In genomic region chr2:54459037-54459441, GRCh38 we compare ENCODE assay signal across 9 cellular contexts. TPM values are rescaled to one million over a fixed set of nuclear protein-coding genes. Genes with fewer than 3 reads are reported as not detected.
DNase-seq lines count a peak whose midpoint lies in the region; ATAC-seq, FAIRE-seq and TF ChIP-seq lines count a peak whose summit lies in the region.
"Had no signal": no experiment of that assay in that cellular context is flagged by ENCODE, and none has a peak within 500 bp of the region (broad histone marks: within the 10 kb centered on the region; RNA-seq: fewer than 3 reads in every experiment).

No MANE protein-coding gene starts in this region.

- TF ChIP-seq CTCF in OCI-LY7 (conservative IDR thresholded peaks at IDR 0.05; ENCODE audit: low read length) = no peak
- TF ChIP-seq CTCF in fibroblast of lung (conservative IDR thresholded peaks at IDR 0.05 in 1 of 2, IDR thresholded peaks at IDR 0.05 in 1 of 2; ENCODE audit: low read depth in 1 of 2, low read length in 2 of 2) = no peak
- no peak for TF ChIP-seq CTCF in smooth muscle cell (IDR thresholded peaks at IDR 0.05; ENCODE audit: borderline replicate concordance, insufficient read depth, poor library complexity, severe bottlenecking)
- no peak for TF ChIP-seq CTCF in prostate gland (IDR thresholded peaks at IDR 0.05)

- H3K9ac ChIP-seq in fibroblast of lung (ENCODE audit: insufficient read depth, low read length) (no peak overlapping the region), smooth muscle cell (ENCODE audit: low read depth) (no peak overlapping the region)

- H3K4me2 ChIP-seq in OCI-LY7 (ENCODE audit: low read length) (no peak overlapping the region), fibroblast of lung (ENCODE audit: extremely low read depth, insufficient read depth, low read length) (peak overlapping the region; percentile 96), smooth muscle cell (peak overlapping the region; percentile 98)

- no peaks in the 10 kb centered on the region for H3K9me2 ChIP-seq in OCI-LY7 (ENCODE audit: insufficient read depth, low read length)

- TF ChIP-seq POLR2A in prostate gland (IDR thresholded peaks at IDR 0.05) (no peak), GM18505 (IDR thresholded peaks at IDR 0.05; ENCODE audit: borderline replicate concordance, extremely low read depth, insufficient read depth, insufficient read length) (no peak)

- H4K20me1 ChIP-seq in OCI-LY7 (ENCODE audit: insufficient read depth, low read length) = no peaks in the 10 kb centered on the region
- H4K20me1 ChIP-seq in fibroblast of lung (ENCODE audit: control insufficient read depth, extremely low read depth, insufficient read depth, low read length) = peaks cover 9% of the 10 kb centered on the region
- peaks cover 69% of the 10 kb centered on the region for H4K20me1 ChIP-seq in smooth muscle cell (ENCODE audit: low read depth)

- no peaks in the 10 kb centered on the region for H3K9me3 ChIP-seq in OCI-LY7 (ENCODE audit: low read length)
- no peaks in the 10 kb centered on the region for H3K9me3 ChIP-seq in fibroblast of lung (ENCODE audit: control insufficient read depth, insufficient read depth, low read depth, low read length)
- H3K9me3 ChIP-seq in smooth muscle cell (replicated peaks; ENCODE audit: low read depth) = no peaks in the 10 kb centered on the region
- H3K9me3 ChIP-seq in prostate gland = no peaks in the 10 kb centered on the region

- POLR2A ChIA-PET in OCI-LY7 (lab: Charles Lee) = interaction anchor here (0.6 kb wide), 1 partner anchor 13 kb away, joined by 3 read pairs; no protein-coding TSS in a partner anchor

- intact Hi-C loops in OCI-LY7 (cut with micrococcal nuclease; ENCODE audit: unreplicated experiment) (no loop called here), prostate gland (cut with DNase I) (loop anchor here (10.0 kb wide), 1 partner anchor 176 kb away; no protein-coding TSS in a partner anchor)

- H3K36me3 ChIP-seq in OCI-LY7 (ENCODE audit: insufficient read depth, low read length) (no peaks in the 10 kb centered on the region), fibroblast of lung (ENCODE audit: control insufficient read depth, insufficient read depth, low read length) (no peaks in the 10 kb centered on the region), smooth muscle cell (ENCODE audit: low read depth) (no peaks in the 10 kb centered on the region), prostate gland (no peaks in the 10 kb centered on the region)

- H2AFZ ChIP-seq in OCI-LY7 (ENCODE audit: low read length) (no peak overlapping the region), fibroblast of lung (ENCODE audit: low read length) (no peak overlapping the region), smooth muscle cell (ENCODE audit: low read depth) (no peak overlapping the region)

- H3K4me1 ChIP-seq in OCI-LY7 (ENCODE audit: insufficient read depth, low read length, poor library complexity, severe bottlenecking) = peaks cover 15% of the 10 kb centered on the region
- peaks cover 2% of the 10 kb centered on the region for H3K4me1 ChIP-seq in fibroblast of lung (ENCODE audit: control insufficient read depth, extremely low read depth, insufficient read depth, low read length)
- H3K4me1 ChIP-seq in smooth muscle cell (ENCODE audit: low read depth) = peaks cover 13% of the 10 kb centered on the region
- peaks cover 9% of the 10 kb centered on the region for H3K4me1 ChIP-seq in prostate gland (replicated peaks)

- BruUV-seq in OCI-LY7 (replicated peaks; lab: Mats Ljungman, UMichigan) = no TSS peak

- no peak for ATAC-seq in GM18505 (IDR thresholded peaks at IDR 0.05; ENCODE audit: unreplicated experiment)

- no peak overlapping the region for H3K4me3 ChIP-seq in OCI-LY7 (ENCODE audit: low read depth, low read length, poor library complexity, severe bottlenecking)
- H3K4me3 ChIP-seq in fibroblast of lung (replicated peaks in 1 of 4; ENCODE audit: control extremely low read depth in 1 of 4, insufficient read depth in 1 of 4, low read depth in 3 of 4, low read length in 4 of 4) = peak overlapping the region; percentile 73 to 89 (median 84)
- H3K4me3 ChIP-seq in smooth muscle cell = peak overlapping the region; percentile 92
- H3K4me3 ChIP-seq in prostate gland = peak overlapping the region in 1 of 2 donors; percentile 93

- H3F3A ChIP-seq in smooth muscle cell (ENCODE audit: low read depth) = no peaks in the 10 kb centered on the region

- no peaks in the 10 kb centered on the region for H3K79me2 ChIP-seq in OCI-LY7 (ENCODE audit: insufficient read depth, low read depth, low read length)
- H3K79me2 ChIP-seq in fibroblast of lung (ENCODE audit: control insufficient read depth, insufficient read depth, low read length) = peaks cover 70% of the 10 kb centered on the region
- peaks cover 74% of the 10 kb centered on the region for H3K79me2 ChIP-seq in smooth muscle cell (ENCODE audit: low read depth)

- DNase-seq in GM04503 (ENCODE audit: low read depth) (peak; percentile 51), OCI-LY7 (ENCODE audit: low spot score) (peak; percentile 13), fibroblast of lung (ENCODE audit: low read depth in 2 of 2) (peak; percentile 56 to 63), smooth muscle cell (lab: John Stamatoyannopoulos, UW; ENCODE audit: unreplicated experiment) (no peak), activated T-cell treated with anti-CD3 and anti-CD28 coated beads for 4 hours (no peak), prostate gland (ENCODE audit: low spot score) (no peak), frontal cortex (ENCODE audit: low spot score in 2 of 2) (no peak)
- DNase-seq: activated CD4-positive, alpha-beta memory T cell treated with anti-CD3 and anti-CD28 coated beads for 36 hours had no signal

- H3K27ac ChIP-seq in OCI-LY7 (ENCODE audit: low read depth, low read length, poor library complexity, severe bottlenecking) (no peak overlapping the region), fibroblast of lung (ENCODE audit: insufficient read depth, low read length) (no peak overlapping the region), smooth muscle cell (ENCODE audit: low read depth) (no peak overlapping the region), prostate gland (peak overlapping the region in 1 of 2 donors; percentile 94)

- WGBS in smooth muscle cell (ENCODE audit: low lambda C conversion rate) = 30% methylated on average over 2 of the region's 2 CpGs
- WGBS in prostate gland = 12% methylated on average over 2 of the region's 2 CpGs

- no peak for FAIRE-seq in frontal cortex (lab: Jason Lieb, UNC)

- CTCF ChIA-PET in OCI-LY7 (lab: Charles Lee; ENCODE audit: unreplicated experiment) = no interaction called here

- no peaks in the 10 kb centered on the region for H3K27me3 ChIP-seq in fibroblast of lung (ENCODE audit: control insufficient read depth, insufficient read depth, low read length)
- no peaks in the 10 kb centered on the region for H3K27me3 ChIP-seq in smooth muscle cell (ENCODE audit: low read depth)
- H3K27me3 ChIP-seq in prostate gland (replicated peaks; ENCODE audit: insufficient read depth) = no peaks in the 10 kb centered on the region

RNA-seq across cellular contexts. Expression of gene SPTBN1, which starts 2.9 kb away (rescaled TPM):
- 183 and 200 TPM in 2 replicates for total RNA-seq in OCI-LY7 (2014; rRNA removed; shearing (Covaris generic))
- total RNA-seq in OCI-LY7 (2022) (132 and 160 TPM in 2 replicates), fibroblast of lung (229 and 325 TPM in 2 replicates), smooth muscle cell (186 and 215 TPM in 2 replicates), prostate gland (100 to 1,000 TPM; 146 to 348 TPM), frontal cortex (449 TPM)
- polyA plus RNA-seq in fibroblast of lung (112 and 123 TPM in 2 replicates), smooth muscle cell (76.3 and 78.7 TPM in 2 replicates)
- polyA plus RNA-seq in fibroblast of lung (2012) = 139 and 178 TPM in 2 replicates
- polyA minus RNA-seq in fibroblast of lung (ENCODE audit: low replicate concordance) = 262 and 389 TPM in 2 replicates

Comparison
In these comparisons a context has a peak if more than half of its experiments do, and no peak if none do; other contexts are left out.
1. DNase-seq: peak in GM04503 (single experiment), OCI-LY7 (single experiment) and fibroblast of lung (2 of 2); none in smooth muscle cell (single experiment), activated T-cell treated with anti-CD3 and anti-CD28 coated beads for 4 hours (single experiment), prostate gland (single experiment) and frontal cortex (0 of 2).